In genomic region chr10:25786899-25787298, GRCh38 we compare ENCODE assay signal across 1 cellular context.
TF ChIP-seq lines count a peak whose summit lies in the region.

No MANE protein-coding gene starts in this region.

TF ChIP-seq in GM23338, 12 proteins besides CTCF, POLR2A, EP300 and RAD21 (continued from another document):
- TF ChIP-seq REST (IDR thresholded peaks at IDR 0.05; ENCODE audit: unreplicated experiment): no peak
- no peak for TF ChIP-seq ZNF114 (CRISPR knock-in tag; IDR thresholded peaks at IDR 0.05)
